9 cellular contexts compared by ENCODE assay signal in the genomic region with DNA sequence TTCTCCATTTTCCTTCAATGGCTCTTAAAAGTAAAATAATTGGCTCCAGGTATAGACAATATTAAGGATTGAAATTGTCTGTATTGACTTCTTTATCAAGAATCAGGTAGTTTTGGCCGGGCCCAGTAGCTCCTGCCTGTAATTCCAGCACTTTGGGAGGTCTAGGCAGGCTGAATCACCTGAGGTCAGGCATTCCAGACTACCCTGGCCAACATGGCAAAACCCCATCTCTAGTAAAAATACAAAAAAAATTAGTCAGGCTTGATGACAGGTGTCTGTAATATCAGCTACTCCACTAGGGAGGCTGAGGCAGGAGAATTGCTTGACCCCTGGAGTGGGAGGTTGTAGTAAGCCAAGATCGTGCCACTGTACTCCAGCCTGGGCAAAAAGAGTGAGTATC.
"Had no signal": no experiment of that assay in that cellular context is flagged by ENCODE, and none has a peak within 500 bp of the region (broad histone marks: within the 10 kb centered on the region; RNA-seq: fewer than 3 reads in every experiment).

No MANE protein-coding gene starts in this region.

- H3K36me3 ChIP-seq: HAP-1 had no signal

- H3K27ac ChIP-seq: GM23248 had no signal

- ATAC-seq: GM23338, HCT116 had no signal

- H3K4me3 ChIP-seq: GM23248, GM23338, HAP-1 had no signal

- DNase-seq: GM23248, GOT3, H7, H9, HCEC 1CT, HFFc6 had no signal

- H3K9me3 ChIP-seq: HAP-1 had no signal

- H3K4me1 ChIP-seq: HAP-1 had no signal
